Comparison of ENCODE assay signal across 22 cellular contexts in the genomic region with DNA sequence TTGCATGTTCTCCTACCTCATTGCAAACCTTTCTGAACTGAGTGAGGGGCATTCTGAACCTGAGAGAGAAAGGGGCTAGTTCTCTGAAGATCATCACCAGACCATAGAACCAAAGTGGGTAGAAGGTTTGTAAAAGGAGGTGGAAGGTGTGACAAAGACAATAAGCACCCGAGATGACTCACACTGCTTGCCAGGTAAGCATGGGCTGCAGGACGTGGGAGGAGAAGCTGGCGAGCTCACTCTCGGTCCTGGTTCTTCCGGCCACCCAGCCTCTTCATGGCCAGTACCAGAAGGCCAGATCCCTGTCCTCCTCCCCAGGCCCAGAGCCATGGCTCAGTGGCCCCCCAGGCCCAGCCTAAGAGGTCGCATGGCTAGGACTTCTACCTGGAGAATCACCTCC.
DNase-seq lines count a peak whose midpoint lies in the region; ATAC-seq and TF ChIP-seq lines count a peak whose summit lies in the region.
"Had no signal": no experiment of that assay in that cellular context is flagged by ENCODE, and none has a peak within 500 bp of the region (broad histone marks: within the 10 kb centered on the region; RNA-seq: fewer than 3 reads in every experiment).

No MANE protein-coding gene starts in this region.

- DNase-seq in iPS-NIHi11 (ENCODE audit: low spot score), result peak; percentile 43
- no peak for DNase-seq in HUDEP-2 (lab: John Stamatoyannopoulos, UW; ENCODE audit: unreplicated experiment in 76 of 76)
- DNase-seq: activated CD4-positive, alpha-beta T cell treated with anti-CD3 and anti-CD28 coated beads for 4 hours; activated CD8-positive, alpha-beta memory T cell treated with anti-CD3 and anti-CD28 coated beads for 24 hours; activated gamma-delta T cell treated with Interleukin-2 at 50 U/mL for 16 hours; C1 segment of cervical spinal cord; Caco-2; dermis blood vessel endothelial cell; kidney; NCI-H1048; NCI-H1930; NCI-H748 treated with DMSO at 0.1 percent for 48 hours; pancreas; RPMI8226; stimulated activated CD4-positive, alpha-beta T cell treated with anti-CD3 and anti-CD28 coated beads, Interleukin-2, amount 100 ng/mL, for 48 hours had no signal

- no peak for TF ChIP-seq RAD21 in Ishikawa (IDR thresholded peaks at IDR 0.05; ENCODE audit: low read depth)

- TF ChIP-seq POLR2A in GM18505 (IDR thresholded peaks at IDR 0.05; ENCODE audit: borderline replicate concordance, extremely low read depth, insufficient read depth, insufficient read length), result no peak

- peak overlapping the region; percentile 62 for H3K27ac ChIP-seq in angular gyrus (ENCODE audit: low read depth, low read length)
- peak overlapping the region; percentile 91 for H3K27ac ChIP-seq in temporal lobe (ENCODE audit: low read depth, low read length)
- H3K27ac ChIP-seq: HL-60, pancreas, upper lobe of right lung had no signal

- ATAC-seq in GM19455 (IDR thresholded peaks at IDR 0.05; ENCODE audit: unreplicated experiment) (no peak), GM18505 (IDR thresholded peaks at IDR 0.05; ENCODE audit: unreplicated experiment) (no peak)
- ATAC-seq: pancreas, upper lobe of right lung had no signal

- TF ChIP-seq EP300 in Ishikawa (IDR thresholded peaks at IDR 0.05; ENCODE audit: borderline replicate concordance), result no peak

TF ChIP-seq in Ishikawa, 13 proteins besides CTCF, POLR2A, EP300 and RAD21:
- TF ChIP-seq TEAD4 (IDR thresholded peaks at IDR 0.05) (no peak), EGR1 (IDR thresholded peaks at IDR 0.05) (peak; percentile 60; the same call in 1 of the 2 replicates), ZBTB7A (IDR thresholded peaks at IDR 0.05; ENCODE audit: low read depth) (no peak), NFIC (IDR thresholded peaks at IDR 0.05) (no peak), FOXM1 (IDR thresholded peaks at IDR 0.05; ENCODE audit: borderline replicate concordance, low read depth) (no peak), TCF12 (IDR thresholded peaks at IDR 0.05; ENCODE audit: low read depth) (no peak), YY1 (IDR thresholded peaks at IDR 0.05; ENCODE audit: low read depth) (no peak)
- TF ChIP-seq, protein P1, sequence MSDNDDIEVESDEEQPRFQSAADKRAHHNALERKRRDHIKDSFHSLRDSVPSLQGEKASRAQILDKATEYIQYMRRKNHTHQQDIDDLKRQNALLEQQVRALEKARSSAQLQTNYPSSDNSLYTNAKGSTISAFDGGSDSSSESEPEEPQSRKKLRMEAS (IDR thresholded peaks at IDR 0.05), result 0 out of 2 replicates have a peak, but pooled peaks have one; percentile 19
